22 cellular contexts compared by ENCODE assay signal in genomic region chr17:4194796-4195195, GRCh38.
"Had no signal": no experiment of that assay in that cellular context is flagged by ENCODE, and none has a peak within 500 bp of the region (broad histone marks: within the 10 kb centered on the region; RNA-seq: fewer than 3 reads in every experiment).

No MANE protein-coding gene starts in this region.

- DNase-seq: activated CD4-positive, alpha-beta T cell treated with anti-CD3 and anti-CD28 coated beads, Interleukin-2, amount 10 ng/mL, durations not matched to agents 24 days and 14 days; activated CD8-positive, alpha-beta memory T cell treated with anti-CD3 and anti-CD28 coated beads, Interleukin-2, amount 10 ng/mL, durations not matched to agents 7 days and 5 days; activated CD8-positive, alpha-beta T cell treated with anti-CD3 and anti-CD28 coated beads for 36 hours; cortex of kidney; endodermal cell; heart right ventricle; islet precursor cell; left cardiac atrium; mesendoderm; mucosa of descending colon; naive thymus-derived CD4-positive, alpha-beta T cell; stimulated activated CD4-positive, alpha-beta T cell treated with anti-CD3 and anti-CD28 coated beads, Interleukin-1b, Interleukin-23, amount 100 ng/mL, for 48 hours; T-helper 2 cell; uterus had no signal

- H3K27me3 ChIP-seq: adrenal gland, heart right ventricle, neural progenitor cell, uterus had no signal

- H3K4me1 Mint-ChIP-seq: activated CD8-positive, alpha-beta memory T cell treated with anti-CD3 and anti-CD28 coated beads, Interleukin-2, amount 10 ng/mL, durations not matched to agents 7 days and 5 days; endodermal cell; neural progenitor cell had no signal

- H3K9me3 Mint-ChIP-seq: activated CD4-positive, alpha-beta T cell treated with anti-CD3 and anti-CD28 coated beads, Interleukin-2, amount 10 ng/mL, durations not matched to agents 24 days and 14 days; activated CD8-positive, alpha-beta T cell treated with anti-CD3 and anti-CD28 coated beads for 36 hours; activated naive CD4-positive, alpha-beta T cell treated with anti-CD3 and anti-CD28 coated beads, Interleukin-2, amount 50 U/mL, for 72 hours; endodermal cell; naive thymus-derived CD4-positive, alpha-beta T cell; neural progenitor cell; stimulated activated naive CD8-positive, alpha-beta T cell treated with anti-CD3 and anti-CD28 coated beads, Interleukin-15, Interleukin-2, amounts not matched to agents 100 ng/mL and 50 ng/mL, for 24 hours had no signal

- H3K27ac ChIP-seq: epithelial cell of prostate, heart right ventricle, neural progenitor cell, VCaP had no signal

- H3K4me1 ChIP-seq: adrenal gland, neural progenitor cell had no signal

- H3K27ac Mint-ChIP-seq: activated CD4-positive, alpha-beta T cell treated with anti-CD3 and anti-CD28 coated beads, Interleukin-2, amount 10 ng/mL, durations not matched to agents 24 days and 14 days; activated CD8-positive, alpha-beta memory T cell treated with anti-CD3 and anti-CD28 coated beads, Interleukin-2, amount 10 ng/mL, durations not matched to agents 7 days and 5 days; activated CD8-positive, alpha-beta T cell treated with anti-CD3 and anti-CD28 coated beads for 36 hours; endodermal cell; stimulated activated naive CD8-positive, alpha-beta T cell treated with anti-CD3 and anti-CD28 coated beads, Interleukin-15, Interleukin-2, amounts not matched to agents 100 ng/mL and 50 ng/mL, for 24 hours had no signal

- H3K4me3 ChIP-seq: adrenal gland, heart right ventricle, mucosa of descending colon, neural progenitor cell, uterus had no signal

- H3K27me3 Mint-ChIP-seq: activated CD4-positive, alpha-beta T cell treated with anti-CD3 and anti-CD28 coated beads, Interleukin-2, amount 10 ng/mL, durations not matched to agents 24 days and 14 days; activated CD8-positive, alpha-beta memory T cell treated with anti-CD3 and anti-CD28 coated beads, Interleukin-2, amount 10 ng/mL, durations not matched to agents 7 days and 5 days; activated CD8-positive, alpha-beta T cell treated with anti-CD3 and anti-CD28 coated beads for 36 hours; naive thymus-derived CD4-positive, alpha-beta T cell; progenitor cell of endocrine pancreas; stimulated activated naive CD8-positive, alpha-beta T cell treated with anti-CD3 and anti-CD28 coated beads, Interleukin-15, Interleukin-2, amounts not matched to agents 100 ng/mL and 50 ng/mL, for 24 hours had no signal

- ATAC-seq: activated CD4-positive, CD25-positive, alpha-beta regulatory T cell treated with anti-CD3 and anti-CD28 coated beads, Interleukin-2, amount 50 U/mL, for 24 hours; activated CD8-positive, alpha-beta memory T cell treated with anti-CD3 and anti-CD28 coated beads, Interleukin-2, amount 10 ng/mL, durations not matched to agents 7 days and 5 days; activated CD8-positive, alpha-beta T cell treated with anti-CD3 and anti-CD28 coated beads for 36 hours; activated naive CD4-positive, alpha-beta T cell treated with anti-CD3 and anti-CD28 coated beads, Interleukin-2, amount 50 U/mL, for 72 hours; left cardiac atrium; mucosa of descending colon; naive thymus-derived CD4-positive, alpha-beta T cell had no signal

- H3K36me3 ChIP-seq: uterus had no signal

- H2AFZ ChIP-seq: neural progenitor cell had no signal

- H3K4me3 Mint-ChIP-seq: activated CD4-positive, alpha-beta T cell treated with anti-CD3 and anti-CD28 coated beads, Interleukin-2, amount 10 ng/mL, durations not matched to agents 24 days and 14 days; activated CD8-positive, alpha-beta memory T cell treated with anti-CD3 and anti-CD28 coated beads, Interleukin-2, amount 10 ng/mL, durations not matched to agents 7 days and 5 days; activated CD8-positive, alpha-beta T cell treated with anti-CD3 and anti-CD28 coated beads for 36 hours; endodermal cell; naive thymus-derived CD4-positive, alpha-beta T cell; neural progenitor cell; stimulated activated naive CD8-positive, alpha-beta T cell treated with anti-CD3 and anti-CD28 coated beads, Interleukin-15, Interleukin-2, amounts not matched to agents 100 ng/mL and 50 ng/mL, for 24 hours had no signal

- H3K9me3 ChIP-seq: adrenal gland, heart right ventricle, mucosa of descending colon, uterus had no signal
